In the genomic region with DNA sequence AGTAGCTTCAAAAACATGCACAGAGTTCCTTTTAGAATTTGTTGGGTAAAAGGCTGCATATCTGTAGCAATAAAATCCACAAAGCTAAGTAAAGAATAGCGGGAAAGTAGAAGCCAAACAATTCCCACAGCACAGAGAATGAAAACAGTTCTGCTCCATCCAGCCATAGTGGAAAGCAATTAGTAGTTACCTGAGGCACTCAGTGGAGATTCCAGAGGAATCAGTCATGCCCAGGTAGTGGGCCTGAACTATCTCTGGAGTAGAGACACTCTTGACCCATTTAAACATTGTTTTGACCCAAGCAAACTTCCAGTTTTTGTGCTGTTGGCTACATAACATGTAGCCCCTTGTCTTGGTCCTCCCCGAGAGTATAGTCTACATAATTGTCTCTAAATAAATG, we compare ENCODE assay signal across 25 cellular contexts.
"Had no signal": no experiment of that assay in that cellular context is flagged by ENCODE, and none has a peak within 500 bp of the region (broad histone marks: within the 10 kb centered on the region; RNA-seq: fewer than 3 reads in every experiment).

No MANE protein-coding gene starts in this region.

- H3K36me3 Mint-ChIP-seq: memory B cell; stimulated activated effector memory CD8-positive, alpha-beta T cell treated with anti-CD3 and anti-CD28 coated beads, Interleukin-12 subunit alpha, Interleukin-12 subunit beta, amount 100 ng/mL, for 72 hours; type B pancreatic cell had no signal

- H3K36me3 ChIP-seq: esophagus muscularis mucosa, heart right ventricle, lower lobe of right lung, neutrophil, pancreas, right lobe of liver, stomach, thyroid gland had no signal

- H3K4me1 ChIP-seq: esophagus muscularis mucosa, heart right ventricle, lower lobe of right lung, pancreas, right lobe of liver, stomach, thyroid gland had no signal

- H3K27ac Mint-ChIP-seq: endodermal cell; memory B cell; natural killer cell; stimulated activated effector memory CD8-positive, alpha-beta T cell treated with anti-CD3 and anti-CD28 coated beads, Interleukin-12 subunit alpha, Interleukin-12 subunit beta, amount 100 ng/mL, for 72 hours; type B pancreatic cell had no signal

- H3K4me1 Mint-ChIP-seq: endodermal cell; memory B cell; natural killer cell; neural crest cell; stimulated activated effector memory CD8-positive, alpha-beta T cell treated with anti-CD3 and anti-CD28 coated beads, Interleukin-12 subunit alpha, Interleukin-12 subunit beta, amount 100 ng/mL, for 72 hours had no signal

- ATAC-seq: heart right ventricle; left ventricle myocardium superior; lower lobe of right lung; natural killer cell; pancreas; right lobe of liver; stimulated activated effector memory CD8-positive, alpha-beta T cell treated with anti-CD3 and anti-CD28 coated beads, Interleukin-12 subunit alpha, Interleukin-12 subunit beta, amount 100 ng/mL, for 72 hours had no signal

- H3K4me3 Mint-ChIP-seq: endodermal cell; memory B cell; natural killer cell; neural crest cell; stimulated activated effector memory CD8-positive, alpha-beta T cell treated with anti-CD3 and anti-CD28 coated beads, Interleukin-12 subunit alpha, Interleukin-12 subunit beta, amount 100 ng/mL, for 72 hours; type B pancreatic cell had no signal

- H3K4me3 ChIP-seq: dorsolateral prefrontal cortex, esophagus muscularis mucosa, heart right ventricle, lower lobe of right lung, pancreas, right lobe of liver, stomach, thyroid gland had no signal

- H3K9me3 ChIP-seq: esophagus muscularis mucosa, heart right ventricle, lower lobe of right lung, neutrophil, pancreas, right lobe of liver, stomach, thyroid gland had no signal

- H3K27me3 Mint-ChIP-seq: memory B cell, type B pancreatic cell had no signal

- H3K27me3 ChIP-seq: esophagus muscularis mucosa, heart right ventricle, neutrophil, pancreas, right lobe of liver, stomach, thyroid gland had no signal

- DNase-seq: central memory CD4-positive, alpha-beta T cell; dorsolateral prefrontal cortex; effector CD8-positive, alpha-beta T cell; endodermal cell; foreskin melanocyte; glutamatergic neuron; heart right ventricle; hippocampal formation; left ventricle myocardium superior; lower lobe of right lung; natural killer cell; pancreas; right lobe of liver; small intestine; stimulated activated CD4-positive, alpha-beta T cell treated with anti-CD3 and anti-CD28 coated beads, Interleukin-15, amount 100 ng/mL, for 24 hours; stimulated activated CD4-positive, alpha-beta T cell treated with anti-CD3 and anti-CD28 coated beads, Interleukin-2, amount 100 ng/mL, for 48 hours; stimulated activated naive CD4-positive, alpha-beta T cell treated with Interleukin-2 at 50 U/mL for 16 hours; stomach; thyroid gland had no signal

- H3K9me3 Mint-ChIP-seq: endodermal cell, neural crest cell, type B pancreatic cell had no signal

- H3K27ac ChIP-seq: dorsolateral prefrontal cortex, esophagus muscularis mucosa, heart right ventricle, lower lobe of right lung, neutrophil, pancreas, right lobe of liver, stomach, thyroid gland had no signal
